Comparison of ENCODE assay signal across 9 cellular contexts in the genomic region with DNA sequence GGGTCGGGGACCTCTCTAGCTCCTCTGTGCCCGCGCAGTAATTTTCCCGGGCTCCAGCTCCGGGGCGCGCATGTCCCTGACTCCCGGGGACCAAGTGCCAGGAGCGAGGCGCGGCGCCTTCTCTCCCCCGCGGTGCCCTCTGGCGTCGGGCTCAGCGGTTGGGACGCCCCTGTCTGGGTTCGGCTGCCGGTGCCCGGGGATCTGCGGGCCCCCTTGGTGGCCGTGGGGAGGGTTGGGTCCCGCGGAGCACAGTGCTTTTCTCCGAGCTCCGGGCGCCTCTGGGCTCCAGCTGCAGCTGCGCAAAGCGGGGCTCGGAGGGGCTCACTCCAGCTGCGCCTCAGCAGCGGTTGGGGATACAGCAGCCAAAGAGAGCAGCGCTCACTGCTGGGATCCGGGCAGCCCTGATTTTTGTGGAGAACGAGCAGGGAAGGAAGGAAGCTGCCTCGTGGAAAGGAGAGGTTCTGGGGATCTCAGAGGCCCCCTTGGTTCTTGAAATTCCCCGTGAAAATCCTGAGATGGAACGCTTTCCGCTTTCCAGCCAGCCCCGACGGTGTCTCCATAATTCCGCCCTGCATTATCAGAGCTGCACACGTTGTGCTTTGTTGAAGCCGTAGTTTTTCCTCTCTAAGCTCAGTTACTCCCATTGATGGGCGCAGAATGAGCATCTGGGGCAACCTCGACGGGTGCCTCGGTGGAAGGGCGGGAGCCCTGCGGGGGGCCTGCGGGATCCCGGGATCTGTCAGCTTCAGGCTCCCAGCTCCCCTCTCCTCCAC. TPM values are rescaled to one million over a fixed set of nuclear protein-coding genes. Genes with fewer than 3 reads are reported as not detected.
A peak's percentile ranks its signal among the peaks of the same experiment; 100 is the strongest.
DNase-seq lines count a peak whose midpoint lies in the region; ATAC-seq and TF ChIP-seq lines count a peak whose summit lies in the region.
"Had no signal": no experiment of that assay in that cellular context is flagged by ENCODE, and none has a peak within 500 bp of the region (broad histone marks: within the 10 kb centered on the region; RNA-seq: fewer than 3 reads in every experiment).

No MANE protein-coding gene starts in this region.

- 6% methylated on average over 19 of the region's 53 CpGs for WGBS in mammary epithelial cell (ENCODE audit: low coverage, missing lambda C conversion rate)

- no peak for TF ChIP-seq POLR2A in vagina (IDR thresholded peaks at IDR 0.05)

- peak overlapping the region; percentile 73 for H3K27ac ChIP-seq in mammary epithelial cell (ENCODE audit: insufficient read depth, low read depth, low read length)
- H3K27ac ChIP-seq in vagina: peak overlapping the region; percentile 11

- H3K4me1 ChIP-seq in mammary epithelial cell (ENCODE audit: insufficient read depth, low read length) (peaks cover 26% of the 10 kb centered on the region), vagina (peaks cover 23% of the 10 kb centered on the region)

- peak overlapping the region; percentile 62 for H2AFZ ChIP-seq in mammary epithelial cell (ENCODE audit: low read depth, low read length)

- H3K36me3 Mint-ChIP-seq in activated naive CD4-positive, alpha-beta T cell treated with anti-CD3 and anti-CD28 coated beads for 36 hours (ENCODE audit: low read depth): no peaks in the 10 kb centered on the region
- no peaks in the 10 kb centered on the region for H3K36me3 Mint-ChIP-seq in memory B cell

- intact Hi-C loops in activated naive CD4-positive, alpha-beta T cell treated with anti-CD3 and anti-CD28 coated beads for 36 hours (cut with micrococcal nuclease): no loop called here
- intact Hi-C loops in mammary epithelial cell (cut with micrococcal nuclease): loop anchor here (1.0 to 2.0 kb wide), 4 partner anchors 63 to 243 kb away; no protein-coding TSS in a partner anchor
- intact Hi-C loops in vagina (cut with DNase I): no loop called here

- no peaks in the 10 kb centered on the region for H3K9me3 Mint-ChIP-seq in activated naive CD4-positive, alpha-beta T cell treated with anti-CD3 and anti-CD28 coated beads for 36 hours
- H3K9me3 Mint-ChIP-seq in memory B cell: peaks cover under 1% of the 10 kb centered on the region

- H3K4me3 ChIP-seq in mammary epithelial cell (replicated peaks in 1 of 3; ENCODE audit: insufficient read depth in 1 of 3, low read depth in 2 of 3, low read length in 3 of 3): peak overlapping the region; percentile 90 to 95 (median 91)
- peak overlapping the region; percentile 44 to 52 for H3K4me3 ChIP-seq in vagina

- ATAC-seq in memory B cell (ENCODE audit: low read depth) (no peak), HG02938 (IDR thresholded peaks at IDR 0.05; ENCODE audit: unreplicated experiment) (no peak), GM18511 (IDR thresholded peaks at IDR 0.05; ENCODE audit: unreplicated experiment) (no peak)

- H3K4me1 Mint-ChIP-seq in activated naive CD4-positive, alpha-beta T cell treated with anti-CD3 and anti-CD28 coated beads for 36 hours (ENCODE audit: low read depth): peaks cover 17% of the 10 kb centered on the region
- H3K4me1 Mint-ChIP-seq in memory B cell: peaks cover 22% of the 10 kb centered on the region

- H3K36me3 ChIP-seq in mammary epithelial cell (ENCODE audit: insufficient read depth, low read length) (peaks cover 4% of the 10 kb centered on the region), vagina (no peaks in the 10 kb centered on the region)

- CTCF ChIA-PET in activated naive CD4-positive, alpha-beta T cell treated with anti-CD3 and anti-CD28 coated beads for 36 hours (lab: Charles Lee): interaction anchor here (0.6 to 1.6 kb wide), 3 partner anchors 63 to 72 kb away, joined by 3 to 10 read pairs (median 6); no protein-coding TSS in a partner anchor
- CTCF ChIA-PET in mammary epithelial cell (lab: Charles Lee; ENCODE audit: low non-redundant PET): no interaction called here

- peaks cover 73% of the 10 kb centered on the region for H3K27me3 Mint-ChIP-seq in activated naive CD4-positive, alpha-beta T cell treated with anti-CD3 and anti-CD28 coated beads for 36 hours (ENCODE audit: low read depth)
- H3K27me3 Mint-ChIP-seq in memory B cell: peaks cover 12% of the 10 kb centered on the region

- DNase-seq in activated naive CD4-positive, alpha-beta T cell treated with anti-CD3 and anti-CD28 coated beads for 36 hours: no peak
- no peak for DNase-seq in activated naive CD4-positive, alpha-beta T cell treated with Interleukin-2 at 50 U/mL for 16 hours
- DNase-seq in mammary epithelial cell (peak; percentile 39), memory B cell (ENCODE audit: low spot score in 2 of 2) (peak in 1 of 2 donors; percentile 34), vagina (ENCODE audit: extremely low spot score in 2 of 2) (no peak), dermis blood vessel endothelial cell (no peak)

- H3K27me3 ChIP-seq in mammary epithelial cell (ENCODE audit: insufficient read depth, low read length) (no peaks in the 10 kb centered on the region), vagina (peaks cover 10% of the 10 kb centered on the region)

- H4K20me1 ChIP-seq in mammary epithelial cell (ENCODE audit: insufficient read depth, low read length): no peaks in the 10 kb centered on the region

- dilution Hi-C loops in mammary epithelial cell (cut with HindIII; ENCODE audit: low sequenced_read_pairs): loop anchor here (5.0 kb wide), 2 partner anchors 44 to 84 kb away; no protein-coding TSS in a partner anchor

- no TSS peak for BruUV-seq in mammary epithelial cell (replicated peaks; lab: Mats Ljungman, UMichigan)

- H3K4me3 Mint-ChIP-seq in activated naive CD4-positive, alpha-beta T cell treated with anti-CD3 and anti-CD28 coated beads for 36 hours: peak overlapping the region; percentile 32
- H3K4me3 Mint-ChIP-seq in memory B cell: peak overlapping the region; percentile 61

- no peaks in the 10 kb centered on the region for H3K9me3 ChIP-seq in mammary epithelial cell (replicated peaks; ENCODE audit: insufficient read depth, low read length)
- H3K9me3 ChIP-seq in vagina: no peaks in the 10 kb centered on the region

- no peak overlapping the region for H3K27ac Mint-ChIP-seq in activated naive CD4-positive, alpha-beta T cell treated with anti-CD3 and anti-CD28 coated beads for 36 hours
- no peak overlapping the region for H3K27ac Mint-ChIP-seq in memory B cell

- in situ Hi-C loops in mammary epithelial cell (cut with MboI; ENCODE audit: low sequenced_read_pairs in 2 of 2): no loop called here

- peaks cover 58% of the 10 kb centered on the region for H3K79me2 ChIP-seq in mammary epithelial cell (ENCODE audit: insufficient read depth, low read length)

- peak overlapping the region; percentile 83 for H3K4me2 ChIP-seq in mammary epithelial cell (ENCODE audit: insufficient read depth, low read depth, low read length)

- TF ChIP-seq CTCF in mammary epithelial cell (conservative IDR thresholded peaks at IDR 0.05 in 1 of 2, IDR thresholded peaks at IDR 0.05 in 1 of 2; ENCODE audit: extremely low read depth in 1 of 2, insufficient read depth in 1 of 2, low read depth in 1 of 2, low read length in 2 of 2): peak in 1 of 2 donors; percentile 2
- TF ChIP-seq CTCF in vagina (IDR thresholded peaks at IDR 0.05): no peak

- H3K9ac ChIP-seq in mammary epithelial cell (ENCODE audit: insufficient read depth, low read length): peak overlapping the region; percentile 89

RNA-seq across cellular contexts. Expression of a gene that starts 0.9 kb away (rescaled TPM):
- not detected for total RNA-seq in activated naive CD4-positive, alpha-beta T cell treated with anti-CD3 and anti-CD28 coated beads for 36 hours
- 10 to 100 TPM; 46.8 to 56.2 TPM for total RNA-seq in mammary epithelial cell
- 32.2 TPM for polyA plus RNA-seq in mammary epithelial cell
- 45.3 TPM for polyA minus RNA-seq in mammary epithelial cell
- 23.8 TPM for total RNA-seq in vagina
- not detected in 2 replicates for total RNA-seq in dermis blood vessel endothelial cell
- total RNA-seq: T-helper 1 cell treated with Interleukin-12 subunit alpha and Interleukin-12 subunit beta and Interleukin-4 antibody, amounts not matched to agents 30 ng/mL and 1 ng/mL, for 36 hours had no signal

Comparison
In these comparisons a context has a peak if more than half of its experiments do, and no peak if none do; other contexts are left out.
1. RNA of a gene that starts 0.9 kb away (total RNA-seq): 46.8 to 56.2 TPM in mammary epithelial cell and 23.8 TPM in vagina (single experiment); not detected in activated naive CD4-positive, alpha-beta T cell treated with anti-CD3 and anti-CD28 coated beads for 36 hours and not detected in dermis blood vessel endothelial cell; every median in the first group is over 10 times any median in the second.